In genomic region chr7:125020801-125021200, GRCh38 we compare ENCODE assay signal across 34 cellular contexts.
"Had no signal": no experiment of that assay in that cellular context is flagged by ENCODE, and none has a peak within 500 bp of the region (broad histone marks: within the 10 kb centered on the region; RNA-seq: fewer than 3 reads in every experiment).

No MANE protein-coding gene starts in this region.

- H3K27ac ChIP-seq: KMS-11 had no signal

- H3K9ac ChIP-seq: KMS-11 had no signal

- H3K36me3 ChIP-seq: MG63 had no signal

- H3K27me3 ChIP-seq: MG63 had no signal

- DNase-seq: Karpas-422, Kasumi-1, MG63, MM.1S, MV-4-11, NCI-H1048, NCI-H1092, NCI-H1092 treated with DMSO at 0.1 percent for 48 hours, NCI-H1105, NCI-H1105 treated with DMSO at 0.1 percent for 48 hours, NCI-H1417, NCI-H1417 treated with DMSO at 0.1 percent for 48 hours, NCI-H1436, NCI-H1436 treated with DMSO at 0.1 percent for 48 hours, NCI-H146, NCI-H1694, NCI-H1694 treated with DMSO at 0.1 percent for 48 hours, NCI-H187, NCI-H187 treated with DMSO at 0.1 percent for 48 hours, NCI-H1930, NCI-H2029, NCI-H2029 treated with DMSO at 0.1 percent for 48 hours, NCI-H2081, NCI-H2081 treated with DMSO at 0.1 percent for 48 hours, NCI-H2107, NCI-H2171, NCI-H2171 treated with DMSO at 0.1 percent for 48 hours, NCI-H2227 treated with DMSO at 0.1 percent for 48 hours, NCI-H226, NCI-H345, NCI-H446, NCI-H446 treated with DMSO at 0.1 percent for 48 hours, NCI-H510A had no signal

- H3K4me3 ChIP-seq: MG63 had no signal

- H3K9me3 ChIP-seq: MG63 had no signal

- H3K4me2 ChIP-seq: KMS-11 had no signal
